ENCODE assay signal across 1 cellular context in the genomic region with DNA sequence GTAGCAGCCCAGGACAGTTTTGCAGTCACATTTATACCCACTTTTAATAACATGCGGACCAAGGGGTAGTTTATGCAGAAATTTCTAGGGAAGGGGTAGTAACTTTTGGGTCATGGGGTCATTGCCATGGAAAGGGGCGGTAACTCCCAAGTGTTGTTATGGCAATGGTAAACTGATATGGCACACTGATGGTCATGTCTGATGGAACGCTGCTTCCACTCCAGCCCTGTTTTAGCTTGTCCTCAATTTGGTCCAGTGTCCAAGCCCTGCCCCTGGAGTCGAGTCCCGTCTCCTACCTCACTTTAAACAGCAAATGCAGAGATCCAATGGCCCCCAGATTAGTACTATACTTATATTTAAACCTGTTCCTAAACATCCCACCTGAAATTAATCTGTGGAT.
TF ChIP-seq lines count a peak whose summit lies in the region.

No MANE protein-coding gene starts in this region.

TF ChIP-seq in HepG2, 621 proteins besides CTCF, POLR2A, EP300 and RAD21:
- TF ChIP-seq ZNF274 (CRISPR knock-in tag; IDR thresholded peaks at IDR 0.05), result no peak
- TF ChIP-seq HCFC1 (IDR thresholded peaks at IDR 0.05; ENCODE audit: low read depth, low read length), result no peak
- no peak for TF ChIP-seq NFYB (CRISPR knock-in tag; IDR thresholded peaks at IDR 0.05)
- TF ChIP-seq KLF11 (CRISPR knock-in tag; IDR thresholded peaks at IDR 0.05), result no peak
- TF ChIP-seq, protein P1, sequence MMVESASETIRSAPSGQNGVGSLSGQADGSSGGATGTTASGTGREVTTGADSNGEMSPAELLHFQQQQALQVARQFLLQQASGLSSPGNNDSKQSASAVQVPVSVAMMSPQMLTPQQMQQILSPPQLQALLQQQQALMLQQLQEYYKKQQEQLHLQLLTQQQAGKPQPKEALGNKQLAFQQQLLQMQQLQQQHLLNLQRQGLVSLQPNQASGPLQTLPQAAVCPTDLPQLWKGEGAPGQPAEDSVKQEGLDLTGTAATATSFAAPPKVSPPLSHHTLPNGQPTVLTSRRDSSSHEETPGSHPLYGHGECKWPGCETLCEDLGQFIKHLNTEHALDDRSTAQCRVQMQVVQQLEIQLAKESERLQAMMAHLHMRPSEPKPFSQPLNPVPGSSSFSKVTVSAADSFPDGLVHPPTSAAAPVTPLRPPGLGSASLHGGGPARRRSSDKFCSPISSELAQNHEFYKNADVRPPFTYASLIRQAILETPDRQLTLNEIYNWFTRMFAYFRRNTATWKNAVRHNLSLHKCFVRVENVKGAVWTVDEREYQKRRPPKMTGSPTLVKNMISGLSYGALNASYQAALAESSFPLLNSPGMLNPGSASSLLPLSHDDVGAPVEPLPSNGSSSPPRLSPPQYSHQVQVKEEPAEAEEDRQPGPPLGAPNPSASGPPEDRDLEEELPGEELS (CRISPR knock-in tag; IDR thresholded peaks at IDR 0.05), result no peak
- no peak for TF ChIP-seq ZNF225 (CRISPR knock-in tag; IDR thresholded peaks at IDR 0.05)
- TF ChIP-seq, protein P2, sequence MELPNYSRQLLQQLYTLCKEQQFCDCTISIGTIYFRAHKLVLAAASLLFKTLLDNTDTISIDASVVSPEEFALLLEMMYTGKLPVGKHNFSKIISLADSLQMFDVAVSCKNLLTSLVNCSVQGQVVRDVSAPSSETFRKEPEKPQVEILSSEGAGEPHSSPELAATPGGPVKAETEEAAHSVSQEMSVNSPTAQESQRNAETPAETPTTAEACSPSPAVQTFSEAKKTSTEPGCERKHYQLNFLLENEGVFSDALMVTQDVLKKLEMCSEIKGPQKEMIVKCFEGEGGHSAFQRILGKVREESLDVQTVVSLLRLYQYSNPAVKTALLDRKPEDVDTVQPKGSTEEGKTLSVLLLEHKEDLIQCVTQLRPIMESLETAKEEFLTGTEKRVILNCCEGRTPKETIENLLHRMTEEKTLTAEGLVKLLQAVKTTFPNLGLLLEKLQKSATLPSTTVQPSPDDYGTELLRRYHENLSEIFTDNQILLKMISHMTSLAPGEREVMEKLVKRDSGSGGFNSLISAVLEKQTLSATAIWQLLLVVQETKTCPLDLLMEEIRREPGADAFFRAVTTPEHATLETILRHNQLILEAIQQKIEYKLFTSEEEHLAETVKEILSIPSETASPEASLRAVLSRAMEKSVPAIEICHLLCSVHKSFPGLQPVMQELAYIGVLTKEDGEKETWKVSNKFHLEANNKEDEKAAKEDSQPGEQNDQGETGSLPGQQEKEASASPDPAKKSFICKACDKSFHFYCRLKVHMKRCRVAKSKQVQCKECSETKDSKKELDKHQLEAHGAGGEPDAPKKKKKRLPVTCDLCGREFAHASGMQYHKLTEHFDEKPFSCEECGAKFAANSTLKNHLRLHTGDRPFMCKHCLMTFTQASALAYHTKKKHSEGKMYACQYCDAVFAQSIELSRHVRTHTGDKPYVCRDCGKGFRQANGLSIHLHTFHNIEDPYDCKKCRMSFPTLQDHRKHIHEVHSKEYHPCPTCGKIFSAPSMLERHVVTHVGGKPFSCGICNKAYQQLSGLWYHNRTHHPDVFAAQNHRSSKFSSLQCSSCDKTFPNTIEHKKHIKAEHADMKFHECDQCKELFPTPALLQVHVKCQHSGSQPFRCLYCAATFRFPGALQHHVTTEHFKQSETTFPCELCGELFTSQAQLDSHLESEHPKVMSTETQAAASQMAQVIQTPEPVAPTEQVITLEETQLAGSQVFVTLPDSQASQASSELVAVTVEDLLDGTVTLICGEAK (IDR thresholded peaks at IDR 0.05), result no peak
- TF ChIP-seq, protein P2 (CRISPR knock-in tag; IDR thresholded peaks at IDR 0.05), result no peak
- no peak for TF ChIP-seq MBNL3 (CRISPR knock-in tag; conservative IDR thresholded peaks at IDR 0.05)
- TF ChIP-seq ZNF569 (CRISPR knock-in tag; IDR thresholded peaks at IDR 0.05; ENCODE audit: borderline replicate concordance), result no peak
- no peak for TF ChIP-seq SIX1 (CRISPR knock-in tag; IDR thresholded peaks at IDR 0.05; ENCODE audit: borderline replicate concordance)
- no peak for TF ChIP-seq ZMAT3 (CRISPR knock-in tag; conservative IDR thresholded peaks at IDR 0.05)
- no peak for TF ChIP-seq TBP (CRISPR knock-in tag; IDR thresholded peaks at IDR 0.05)
- TF ChIP-seq, protein P3, sequence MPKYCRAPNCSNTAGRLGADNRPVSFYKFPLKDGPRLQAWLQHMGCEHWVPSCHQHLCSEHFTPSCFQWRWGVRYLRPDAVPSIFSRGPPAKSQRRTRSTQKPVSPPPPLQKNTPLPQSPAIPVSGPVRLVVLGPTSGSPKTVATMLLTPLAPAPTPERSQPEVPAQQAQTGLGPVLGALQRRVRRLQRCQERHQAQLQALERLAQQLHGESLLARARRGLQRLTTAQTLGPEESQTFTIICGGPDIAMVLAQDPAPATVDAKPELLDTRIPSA (CRISPR knock-in tag; IDR thresholded peaks at IDR 0.05; ENCODE audit: borderline replicate concordance), result no peak
- TF ChIP-seq, protein P4, sequence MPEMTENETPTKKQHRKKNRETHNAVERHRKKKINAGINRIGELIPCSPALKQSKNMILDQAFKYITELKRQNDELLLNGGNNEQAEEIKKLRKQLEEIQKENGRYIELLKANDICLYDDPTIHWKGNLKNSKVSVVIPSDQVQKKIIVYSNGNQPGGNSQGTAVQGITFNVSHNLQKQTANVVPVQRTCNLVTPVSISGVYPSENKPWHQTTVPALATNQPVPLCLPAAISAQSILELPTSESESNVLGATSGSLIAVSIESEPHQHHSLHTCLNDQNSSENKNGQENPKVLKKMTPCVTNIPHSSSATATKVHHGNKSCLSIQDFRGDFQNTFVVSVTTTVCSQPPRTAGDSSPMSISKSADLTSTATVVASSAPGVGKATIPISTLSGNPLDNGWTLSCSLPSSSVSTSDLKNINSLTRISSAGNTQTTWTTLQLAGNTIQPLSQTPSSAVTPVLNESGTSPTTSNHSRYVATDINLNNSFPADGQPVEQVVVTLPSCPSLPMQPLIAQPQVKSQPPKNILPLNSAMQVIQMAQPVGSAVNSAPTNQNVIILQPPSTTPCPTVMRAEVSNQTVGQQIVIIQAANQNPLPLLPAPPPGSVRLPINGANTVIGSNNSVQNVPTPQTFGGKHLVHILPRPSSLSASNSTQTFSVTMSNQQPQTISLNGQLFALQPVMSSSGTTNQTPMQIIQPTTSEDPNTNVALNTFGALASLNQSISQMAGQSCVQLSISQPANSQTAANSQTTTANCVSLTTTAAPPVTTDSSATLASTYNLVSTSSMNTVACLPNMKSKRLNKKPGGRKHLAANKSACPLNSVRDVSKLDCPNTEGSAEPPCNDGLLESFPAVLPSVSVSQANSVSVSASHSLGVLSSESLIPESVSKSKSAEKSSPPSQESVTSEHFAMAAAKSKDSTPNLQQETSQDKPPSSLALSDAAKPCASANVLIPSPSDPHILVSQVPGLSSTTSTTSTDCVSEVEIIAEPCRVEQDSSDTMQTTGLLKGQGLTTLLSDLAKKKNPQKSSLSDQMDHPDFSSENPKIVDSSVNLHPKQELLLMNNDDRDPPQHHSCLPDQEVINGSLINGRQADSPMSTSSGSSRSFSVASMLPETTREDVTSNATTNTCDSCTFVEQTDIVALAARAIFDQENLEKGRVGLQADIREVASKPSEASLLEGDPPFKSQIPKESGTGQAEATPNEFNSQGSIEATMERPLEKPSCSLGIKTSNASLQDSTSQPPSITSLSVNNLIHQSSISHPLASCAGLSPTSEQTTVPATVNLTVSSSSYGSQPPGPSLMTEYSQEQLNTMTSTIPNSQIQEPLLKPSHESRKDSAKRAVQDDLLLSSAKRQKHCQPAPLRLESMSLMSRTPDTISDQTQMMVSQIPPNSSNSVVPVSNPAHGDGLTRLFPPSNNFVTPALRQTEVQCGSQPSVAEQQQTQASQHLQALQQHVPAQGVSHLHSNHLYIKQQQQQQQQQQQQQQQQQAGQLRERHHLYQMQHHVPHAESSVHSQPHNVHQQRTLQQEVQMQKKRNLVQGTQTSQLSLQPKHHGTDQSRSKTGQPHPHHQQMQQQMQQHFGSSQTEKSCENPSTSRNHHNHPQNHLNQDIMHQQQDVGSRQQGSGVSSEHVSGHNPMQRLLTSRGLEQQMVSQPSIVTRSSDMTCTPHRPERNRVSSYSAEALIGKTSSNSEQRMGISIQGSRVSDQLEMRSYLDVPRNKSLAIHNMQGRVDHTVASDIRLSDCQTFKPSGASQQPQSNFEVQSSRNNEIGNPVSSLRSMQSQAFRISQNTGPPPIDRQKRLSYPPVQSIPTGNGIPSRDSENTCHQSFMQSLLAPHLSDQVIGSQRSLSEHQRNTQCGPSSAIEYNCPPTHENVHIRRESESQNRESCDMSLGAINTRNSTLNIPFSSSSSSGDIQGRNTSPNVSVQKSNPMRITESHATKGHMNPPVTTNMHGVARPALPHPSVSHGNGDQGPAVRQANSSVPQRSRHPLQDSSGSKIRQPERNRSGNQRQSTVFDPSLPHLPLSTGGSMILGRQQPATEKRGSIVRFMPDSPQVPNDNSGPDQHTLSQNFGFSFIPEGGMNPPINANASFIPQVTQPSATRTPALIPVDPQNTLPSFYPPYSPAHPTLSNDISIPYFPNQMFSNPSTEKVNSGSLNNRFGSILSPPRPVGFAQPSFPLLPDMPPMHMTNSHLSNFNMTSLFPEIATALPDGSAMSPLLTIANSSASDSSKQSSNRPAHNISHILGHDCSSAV (CRISPR knock-in tag; IDR thresholded peaks at IDR 0.05; ENCODE audit: borderline replicate concordance), result no peak
- TF ChIP-seq ZNF282 (IDR thresholded peaks at IDR 0.05; ENCODE audit: partially characterized antibody), result no peak
